35 cellular contexts compared by ENCODE assay signal in genomic region chr3:182185341-182185740, GRCh38.
"Had no signal": no experiment of that assay in that cellular context is flagged by ENCODE, and none has a peak within 500 bp of the region (broad histone marks: within the 10 kb centered on the region; RNA-seq: fewer than 3 reads in every experiment).

No MANE protein-coding gene starts in this region.

- H3K4me1 Mint-ChIP-seq: activated B cell treated with CpG ODN at 0.5 μM for 24 hours; activated CD4-positive, alpha-beta T cell treated with anti-CD3 and anti-CD28 coated beads, Interleukin-2, amount 10 ng/mL, durations not matched to agents 24 days and 14 days; activated naive CD8-positive, alpha-beta T cell treated with anti-CD3 and anti-CD28 coated beads for 36 hours; activated T-helper 17 cell treated with anti-CD3 and anti-CD28 coated beads, Interleukin-2, amount 50 U/mL, for 72 hours had no signal

- H3K36me3 ChIP-seq: adrenal gland, brain microvascular endothelial cell, breast epithelium, WERI-Rb-1 had no signal

- H3K27ac ChIP-seq: adrenal gland, body of pancreas, brain microvascular endothelial cell, breast epithelium, WERI-Rb-1 had no signal

- H3K4me3 ChIP-seq: adrenal gland, body of pancreas, breast epithelium had no signal

- H3K27ac Mint-ChIP-seq: activated B cell treated with CpG ODN at 0.5 μM for 24 hours; activated CD4-positive, alpha-beta memory T cell treated with anti-CD3 and anti-CD28 coated beads for 36 hours; activated CD4-positive, alpha-beta T cell treated with anti-CD3 and anti-CD28 coated beads, Interleukin-2, amount 10 ng/mL, durations not matched to agents 24 days and 14 days; activated CD8-positive, alpha-beta T cell treated with anti-CD3 and anti-CD28 coated beads for 36 hours; activated naive CD4-positive, alpha-beta T cell treated with anti-CD3 and anti-CD28 coated beads for 36 hours; activated naive CD4-positive, alpha-beta T cell treated with anti-CD3 and anti-CD28 coated beads, Interleukin-2, amount 50 U/mL, for 72 hours; activated naive CD8-positive, alpha-beta T cell treated with anti-CD3 and anti-CD28 coated beads for 36 hours; activated T-cell treated with anti-CD3 and anti-CD28 coated beads, Interleukin-2, amount 50 U/mL, for 72 hours; activated T-helper 1 cell treated with anti-CD3 and anti-CD28 coated beads, Interleukin-12 subunit alpha, Interleukin-12 subunit beta, Interleukin-2, Interleukin-4 antibody, amounts not matched to agents 30 ng/mL and 10 ng/mL and 1 ng/mL, durations not matched to agents 14 hours and 24 hours and 36 hours; activated T-helper 17 cell treated with anti-CD3 and anti-CD28 coated beads, Interleukin-2, amount 50 U/mL, for 72 hours; T-helper 1 cell treated with Interleukin-12 subunit alpha and Interleukin-12 subunit beta and Interleukin-4 antibody, amounts not matched to agents 30 μg/mL and 1 μg/mL, for 36 hours; T-helper 2 cell treated with Interferon-gamma antibody and Interleukin-4, amounts not matched to agents 5 μg/mL and 100 μg/mL, for 36 hours had no signal

- H3K9me3 Mint-ChIP-seq: activated CD4-positive, alpha-beta memory T cell treated with anti-CD3 and anti-CD28 coated beads for 36 hours; activated CD4-positive, alpha-beta T cell treated with anti-CD3 and anti-CD28 coated beads, Interleukin-2, amount 10 ng/mL, durations not matched to agents 24 days and 14 days; activated CD8-positive, alpha-beta T cell treated with anti-CD3 and anti-CD28 coated beads for 36 hours; activated naive CD4-positive, alpha-beta T cell treated with anti-CD3 and anti-CD28 coated beads for 36 hours; activated naive CD8-positive, alpha-beta T cell treated with anti-CD3 and anti-CD28 coated beads for 36 hours; activated T-cell treated with anti-CD3 and anti-CD28 coated beads, Interleukin-2, amount 50 U/mL, for 4 hours; activated T-helper 1 cell treated with anti-CD3 and anti-CD28 coated beads, Interleukin-12 subunit alpha, Interleukin-12 subunit beta, Interleukin-2, Interleukin-4 antibody, amounts not matched to agents 30 ng/mL and 10 ng/mL and 1 ng/mL, durations not matched to agents 14 hours and 24 hours and 36 hours; T-helper 2 cell treated with Interferon-gamma antibody and Interleukin-4, amounts not matched to agents 5 μg/mL and 100 μg/mL, for 36 hours had no signal

- H3K36me3 Mint-ChIP-seq: activated CD4-positive, alpha-beta memory T cell treated with anti-CD3 and anti-CD28 coated beads for 36 hours; activated naive CD4-positive, alpha-beta T cell treated with anti-CD3 and anti-CD28 coated beads, Interleukin-2, amount 50 U/mL, for 72 hours; activated naive CD8-positive, alpha-beta T cell treated with anti-CD3 and anti-CD28 coated beads for 36 hours had no signal

- DNase-seq: activated B cell treated with CpG ODN at 0.5 μM for 24 hours; activated CD4-positive, alpha-beta memory T cell treated with anti-CD3 and anti-CD28 coated beads for 36 hours; activated CD4-positive, alpha-beta T cell treated with anti-CD3 and anti-CD28 coated beads for 4 hours; activated CD4-positive, alpha-beta T cell treated with anti-CD3 and anti-CD28 coated beads, Interleukin-2, amount 10 ng/mL, durations not matched to agents 24 days and 14 days; activated CD4-positive, alpha-beta T cell treated with anti-CD3 and anti-CD28 coated beads, Interleukin-2, amount 50 U/mL, for 1 hour; activated CD4-positive, alpha-beta T cell treated with anti-CD3 and anti-CD28 coated beads, Interleukin-2, amount 50 U/mL, for 4 hours; activated CD4-positive, CD25-positive, alpha-beta regulatory T cell treated with anti-CD3 and anti-CD28 coated beads, Interleukin-2, amount 50 U/mL, for 72 hours; activated CD8-positive, alpha-beta memory T cell treated with anti-CD3 and anti-CD28 coated beads, Interleukin-2, amount 50 U/mL, for 4 hours; activated CD8-positive, alpha-beta T cell treated with anti-CD3 and anti-CD28 coated beads for 36 hours; activated effector memory CD4-positive, alpha-beta T cell treated with anti-CD3 and anti-CD28 coated beads, Interleukin-2, amount 50 U/mL, for 16 hours; activated gamma-delta T cell treated with Interleukin-2 at 50 U/mL for 16 hours; activated naive CD4-positive, alpha-beta T cell; activated naive CD4-positive, alpha-beta T cell treated with anti-CD3 and anti-CD28 coated beads for 36 hours; activated naive CD4-positive, alpha-beta T cell treated with anti-CD3 and anti-CD28 coated beads, Interleukin-2, amount 50 U/mL, for 16 hours; activated naive CD8-positive, alpha-beta T cell treated with anti-CD3 and anti-CD28 coated beads for 36 hours; activated T-cell treated with anti-CD3 and anti-CD28 coated beads for 4 hours; activated T-cell treated with anti-CD3 and anti-CD28 coated beads, Interleukin-2, amount 50 U/mL, for 1 hour; activated T-cell treated with anti-CD3 and anti-CD28 coated beads, Interleukin-2, amount 50 U/mL, for 4 hours; activated T-cell treated with anti-CD3 and anti-CD28 coated beads, Interleukin-2, amount 50 U/mL, for 72 hours; adrenal gland; amniotic stem cell; aorta; body of pancreas; brain microvascular endothelial cell; central memory CD4-positive, alpha-beta T cell; T-helper 1 cell; T-helper 2 cell; T-helper 9 cell; WERI-Rb-1 had no signal

- H3K9me3 ChIP-seq: adrenal gland, body of pancreas, breast epithelium had no signal

- H3K27me3 ChIP-seq: adrenal gland, body of pancreas, brain microvascular endothelial cell, breast epithelium had no signal

- ATAC-seq: activated CD8-positive, alpha-beta T cell treated with anti-CD3 and anti-CD28 coated beads for 36 hours; activated naive CD4-positive, alpha-beta T cell treated with anti-CD3 and anti-CD28 coated beads, Interleukin-2, amount 50 U/mL, for 72 hours; activated T-cell treated with anti-CD3 and anti-CD28 coated beads, Interleukin-2, amount 50 U/mL, for 4 hours; activated T-cell treated with anti-CD3 and anti-CD28 coated beads, Interleukin-2, amount 50 U/mL, for 72 hours; activated T-helper 17 cell treated with anti-CD3 and anti-CD28 coated beads, Interleukin-2, amount 50 U/mL, for 72 hours; body of pancreas had no signal

- H3K4me3 Mint-ChIP-seq: activated B cell treated with CpG ODN at 0.5 μM for 24 hours; activated CD4-positive, alpha-beta memory T cell treated with anti-CD3 and anti-CD28 coated beads for 36 hours; activated CD4-positive, alpha-beta T cell treated with anti-CD3 and anti-CD28 coated beads, Interleukin-2, amount 10 ng/mL, durations not matched to agents 24 days and 14 days; activated CD8-positive, alpha-beta T cell treated with anti-CD3 and anti-CD28 coated beads for 36 hours; activated naive CD4-positive, alpha-beta T cell treated with anti-CD3 and anti-CD28 coated beads for 36 hours; activated naive CD8-positive, alpha-beta T cell treated with anti-CD3 and anti-CD28 coated beads for 36 hours; activated T-cell treated with anti-CD3 and anti-CD28 coated beads, Interleukin-2, amount 50 U/mL, for 4 hours; activated T-cell treated with anti-CD3 and anti-CD28 coated beads, Interleukin-2, amount 50 U/mL, for 72 hours; activated T-helper 1 cell treated with anti-CD3 and anti-CD28 coated beads, Interleukin-12 subunit alpha, Interleukin-12 subunit beta, Interleukin-2, Interleukin-4 antibody, amounts not matched to agents 30 ng/mL and 10 ng/mL and 1 ng/mL, durations not matched to agents 14 hours and 24 hours and 36 hours; activated T-helper 17 cell treated with anti-CD3 and anti-CD28 coated beads, Interleukin-2, amount 50 U/mL, for 72 hours; T-helper 1 cell treated with Interleukin-12 subunit alpha and Interleukin-12 subunit beta and Interleukin-4 antibody, amounts not matched to agents 30 μg/mL and 1 μg/mL, for 36 hours; T-helper 2 cell treated with Interferon-gamma antibody and Interleukin-4, amounts not matched to agents 5 μg/mL and 100 μg/mL, for 36 hours had no signal

- H3K4me1 ChIP-seq: adrenal gland, breast epithelium had no signal

- H3K27me3 Mint-ChIP-seq: activated B cell treated with CpG ODN at 0.5 μM for 24 hours; activated CD4-positive, alpha-beta memory T cell treated with anti-CD3 and anti-CD28 coated beads for 36 hours; activated CD4-positive, alpha-beta T cell treated with anti-CD3 and anti-CD28 coated beads, Interleukin-2, amount 10 ng/mL, durations not matched to agents 24 days and 14 days; activated CD8-positive, alpha-beta T cell treated with anti-CD3 and anti-CD28 coated beads for 36 hours; activated naive CD8-positive, alpha-beta T cell treated with anti-CD3 and anti-CD28 coated beads for 36 hours; activated T-helper 17 cell treated with anti-CD3 and anti-CD28 coated beads, Interleukin-2, amount 50 U/mL, for 72 hours had no signal
